Comparison of ENCODE assay signal across 12 cellular contexts in genomic region chr17:35713069-35713728, GRCh38. TPM values are rescaled to one million over a fixed set of nuclear protein-coding genes. Genes with fewer than 3 reads are reported as not detected.
DNase-seq lines count a peak whose midpoint lies in the region; ATAC-seq and TF ChIP-seq lines count a peak whose summit lies in the region.
"Had no signal": no experiment of that assay in that cellular context is flagged by ENCODE, and none has a peak within 500 bp of the region (broad histone marks: within the 10 kb centered on the region; RNA-seq: fewer than 3 reads in every experiment).

No MANE protein-coding gene starts in this region.

- peak overlapping the region; percentile 75 for H3K27ac ChIP-seq in smooth muscle cell (ENCODE audit: low read depth)
- H3K27ac ChIP-seq in PC-9 = no peak overlapping the region

- H3K4me1 ChIP-seq in smooth muscle cell (ENCODE audit: low read depth) (peaks cover 26% of the 10 kb centered on the region), mucosa of descending colon (ENCODE audit: low read depth) (no peaks in the 10 kb centered on the region), PC-9 (replicated peaks; ENCODE audit: insufficient read depth) (peaks cover 6% of the 10 kb centered on the region)

- POLR2A ChIA-PET in MCF 10A (lab: Yijun Ruan, JAX) (interaction anchor here (1.3 kb wide), 1 partner anchor 17 kb away, joined by 3 read pairs; no protein-coding TSS in a partner anchor), PC-9 (lab: Charles Lee; ENCODE audit: unreplicated experiment) (no interaction called here)

- H3K79me2 ChIP-seq in smooth muscle cell (ENCODE audit: low read depth) = no peaks in the 10 kb centered on the region
- no peaks in the 10 kb centered on the region for H3K79me2 ChIP-seq in PC-9 (ENCODE audit: low read depth)

- H3K36me3 Mint-ChIP-seq in MCF 10A (ENCODE audit: insufficient read depth, unreplicated experiment) = peaks cover 34% of the 10 kb centered on the region

- no peaks in the 10 kb centered on the region for H3K27me3 ChIP-seq in kidney epithelial cell (ENCODE audit: control insufficient read depth, insufficient read depth, low read length)
- H3K27me3 ChIP-seq in smooth muscle cell (ENCODE audit: low read depth) = no peaks in the 10 kb centered on the region
- no peaks in the 10 kb centered on the region for H3K27me3 ChIP-seq in PC-9 (ENCODE audit: insufficient read depth, low read depth)

- peaks cover 21% of the 10 kb centered on the region for H3F3A ChIP-seq in smooth muscle cell (ENCODE audit: low read depth)
- peaks cover 8% of the 10 kb centered on the region; the same call in 1 of the 2 replicates for H3F3A ChIP-seq in PC-9 (ENCODE audit: insufficient read depth, low read depth)

- H3K4me2 ChIP-seq in smooth muscle cell = peak overlapping the region; percentile 67
- no peak overlapping the region for H3K4me2 ChIP-seq in PC-9

- peaks cover 14% of the 10 kb centered on the region for H3K4me1 Mint-ChIP-seq in MCF 10A (ENCODE audit: insufficient read depth, unreplicated experiment)

- H3K9me2 ChIP-seq in PC-9 (ENCODE audit: insufficient read depth) = no peaks in the 10 kb centered on the region

- 5% methylated on average over 7 of the region's 7 CpGs for WGBS in smooth muscle cell (ENCODE audit: low lambda C conversion rate)

- H3K9me3 ChIP-seq in smooth muscle cell (replicated peaks; ENCODE audit: low read depth) (no peaks in the 10 kb centered on the region), mucosa of descending colon (no peaks in the 10 kb centered on the region), PC-9 (ENCODE audit: insufficient read depth, low read depth) (no peaks in the 10 kb centered on the region)

- in situ Hi-C loops in astrocyte of the cerebellum (cut with HindIII; ENCODE audit: low sequenced_read_pairs) = no loop called here

- H3K36me3 ChIP-seq in kidney epithelial cell (ENCODE audit: control insufficient read depth, insufficient read depth, low read length) = peaks cover 1% of the 10 kb centered on the region
- H3K36me3 ChIP-seq in smooth muscle cell (ENCODE audit: low read depth) = peaks cover 10% of the 10 kb centered on the region
- H3K36me3 ChIP-seq in mucosa of descending colon (ENCODE audit: low read depth) = no peaks in the 10 kb centered on the region
- peaks cover 3% of the 10 kb centered on the region; the same call in 1 of the 2 replicates for H3K36me3 ChIP-seq in PC-9 (ENCODE audit: low read depth)

- TF ChIP-seq CTCF in astrocyte of the cerebellum (IDR thresholded peaks at IDR 0.05; ENCODE audit: low read depth, low read length, missing control alignments) (no peak), kidney epithelial cell (IDR thresholded peaks at IDR 0.05; ENCODE audit: insufficient read depth, low read length, poor library complexity, severe bottlenecking) (no peak), smooth muscle cell (IDR thresholded peaks at IDR 0.05; ENCODE audit: borderline replicate concordance, insufficient read depth, poor library complexity, severe bottlenecking) (no peak), MCF 10A (IDR thresholded peaks at IDR 0.05; ENCODE audit: unreplicated experiment) (no peak), mucosa of descending colon (IDR thresholded peaks at IDR 0.05) (no peak), PC-9 (conservative IDR thresholded peaks at IDR 0.05) (no peak)

- H3K9ac ChIP-seq in smooth muscle cell (ENCODE audit: low read depth) = no peak overlapping the region

- CTCF ChIA-PET in MCF 10A (lab: Yijun Ruan, JAX) (interaction anchor here (0.6 to 1.2 kb wide), 4 partner anchors 11 to 888 kb away, joined by 3 to 4 read pairs (median 3); partner anchors contain the start of gene MRM1), PC-9 (lab: Charles Lee) (interaction anchor here (1.3 kb wide), 1 partner anchor 34 kb away, joined by 3 read pairs; no protein-coding TSS in a partner anchor)

- H4K20me1 ChIP-seq in smooth muscle cell (ENCODE audit: low read depth) = peaks cover 53% of the 10 kb centered on the region
- H4K20me1 ChIP-seq in PC-9 (ENCODE audit: insufficient read depth) = no peaks in the 10 kb centered on the region; the same call in 1 of the 2 replicates

- BruUV-seq in MCF 10A (replicated peaks; lab: Mats Ljungman, UMichigan) (no TSS peak), PC-9 (replicated peaks; lab: Mats Ljungman, UMichigan) (no TSS peak)

- H3K4me3 Mint-ChIP-seq in MCF 10A (ENCODE audit: unreplicated experiment) = no peak overlapping the region

- H3K27me3 Mint-ChIP-seq in MCF 10A (ENCODE audit: insufficient read depth, unreplicated experiment) = no peaks in the 10 kb centered on the region

- H2AFZ ChIP-seq in smooth muscle cell (ENCODE audit: low read depth) (no peak overlapping the region), PC-9 (no peak overlapping the region)

- no peak overlapping the region for H3K4me3 ChIP-seq in astrocyte of the cerebellum (ENCODE audit: low read depth, low read length)
- no peak overlapping the region for H3K4me3 ChIP-seq in kidney epithelial cell (ENCODE audit: low read depth, low read length)
- no peak overlapping the region for H3K4me3 ChIP-seq in smooth muscle cell
- H3K4me3 ChIP-seq in mucosa of descending colon = no peak overlapping the region
- no peak overlapping the region for H3K4me3 ChIP-seq in PC-9

- H3K27ac Mint-ChIP-seq in MCF 10A (ENCODE audit: low read depth, unreplicated experiment) = no peak overlapping the region

- intact Hi-C loops in MCF 10A (cut with micrococcal nuclease) (no loop called here), mucosa of descending colon (cut with DNase I, micrococcal nuclease) (no loop called here), PC-9 (cut with micrococcal nuclease; ENCODE audit: unreplicated experiment) (no loop called here)

- peak; percentile 16 for DNase-seq in HT-29 (ENCODE audit: low spot score)
- peak; percentile 95 for DNase-seq in astrocyte of the cerebellum (ENCODE audit: low read depth)
- DNase-seq in kidney epithelial cell (ENCODE audit: low read depth) = peak; percentile 38
- no peak for DNase-seq in smooth muscle cell (lab: John Stamatoyannopoulos, UW; ENCODE audit: unreplicated experiment)
- DNase-seq in MCF 10A (ENCODE audit: unreplicated experiment) = no peak
- DNase-seq in mucosa of descending colon = no peak
- DNase-seq in PC-9 = no peak
- DNase-seq: activated naive CD4-positive, alpha-beta T cell treated with anti-CD3 and anti-CD28 coated beads, Interleukin-2, amount 50 U/mL, for 16 hours; hippocampal formation had no signal

- no peaks in the 10 kb centered on the region for H3K9me3 Mint-ChIP-seq in MCF 10A (ENCODE audit: unreplicated experiment)

- no peak for ATAC-seq in HG02571 (IDR thresholded peaks at IDR 0.05; ENCODE audit: unreplicated experiment)
- no peak for ATAC-seq in mucosa of descending colon

RNA-seq across cellular contexts. Expression of gene RASL10B, which starts 18.2 kb away (rescaled TPM):
- 6.4 and 7.5 TPM in 2 replicates for total RNA-seq in HT-29 (2014; rRNA removed; shearing (Covaris generic))
- 2.6 and 2.9 TPM in 2 replicates for total RNA-seq in kidney epithelial cell
- total RNA-seq in smooth muscle cell = 6.8 and 8.2 TPM in 2 replicates
- 11.0 and 18.6 TPM in 2 replicates for polyA plus RNA-seq in smooth muscle cell
- total RNA-seq in MCF 10A (2022) = 0.09 and 0.10 TPM in 2 replicates
- total RNA-seq in mucosa of descending colon = 1 to 10 TPM in 1 of 3 donors, under 1 TPM in 1, not detected in 1; 0.65 to 4.6 TPM
- total RNA-seq in PC-9 (2021) = 0.11 and 0.20 TPM in 2 replicates

RNA-seq across cellular contexts. Expression of gene GAS2L2, which starts 39.8 kb away (rescaled TPM):
- total RNA-seq in HT-29 (2014; rRNA removed; shearing (Covaris generic)) = 0.52 and 0.56 TPM in 2 replicates
- total RNA-seq in kidney epithelial cell = not detected in 2 replicates
- total RNA-seq in smooth muscle cell = not detected in 2 replicates
- not detected in 2 replicates for polyA plus RNA-seq in smooth muscle cell
- total RNA-seq in MCF 10A (2022) = 0.23 and 0.39 TPM in 2 replicates
- not detected for total RNA-seq in mucosa of descending colon
- not detected in 2 replicates for total RNA-seq in PC-9 (2021)
- total RNA-seq: NCI-H460 had no signal

RNA-seq across cellular contexts. Expression of gene C17orf50, which starts 47.5 kb away (rescaled TPM):
- not detected in 2 replicates for total RNA-seq in HT-29 (2014; rRNA removed; shearing (Covaris generic))
- total RNA-seq in kidney epithelial cell = not detected in 2 replicates
- total RNA-seq in smooth muscle cell = not detected in 2 replicates
- polyA plus RNA-seq in smooth muscle cell = 0.33 TPM in 1 of 2 replicates, not detected in the other
- not detected in 2 replicates for total RNA-seq in MCF 10A (2022)
- not detected for total RNA-seq in mucosa of descending colon
- total RNA-seq in PC-9 (2021) = not detected in 2 replicates
- total RNA-seq: NCI-H460, subcutaneous adipose tissue had no signal

Comparison
In these comparisons a context has a peak if more than half of its experiments do, and no peak if none do; other contexts are left out.
1. DNase-seq: peak in HT-29 (single experiment), astrocyte of the cerebellum (single experiment) and kidney epithelial cell (single experiment); none in smooth muscle cell (single experiment), MCF 10A (single experiment), mucosa of descending colon (0 of 3) and PC-9 (0 of 2).